26 cellular contexts compared by ENCODE assay signal in genomic region chr10:11255156-11255555, GRCh38.
DNase-seq lines count a peak whose midpoint lies in the region; ATAC-seq, FAIRE-seq and TF ChIP-seq lines count a peak whose summit lies in the region.
"Had no signal": no experiment of that assay in that cellular context is flagged by ENCODE, and none has a peak within 500 bp of the region (broad histone marks: within the 10 kb centered on the region; RNA-seq: fewer than 3 reads in every experiment).

No MANE protein-coding gene starts in this region.

- POLR2A ChIA-PET in activated CD4-positive, alpha-beta T cell treated with anti-CD3 and anti-CD28 coated beads, Interleukin-2, amount 10 ng/mL, durations not matched to agents 7 days and 5 days (lab: Charles Lee): interaction anchor here (0.6 kb wide), 1 partner anchor 148 kb away, joined by 3 read pairs; no protein-coding TSS in a partner anchor
- POLR2A ChIA-PET in GM12878 (lab: Charles Lee): interaction anchor here (2.5 kb wide), 1 partner anchor 9 kb away, joined by 16 read pairs; no protein-coding TSS in a partner anchor

- no peaks in the 10 kb centered on the region for H3K9me3 ChIP-seq in H9 (ENCODE audit: control insufficient read depth, low read depth, low read length)
- H3K9me3 ChIP-seq in GM12878 (replicated peaks; ENCODE audit: control insufficient read depth, insufficient read depth, low read length): no peaks in the 10 kb centered on the region
- H3K9me3 ChIP-seq: A549, spleen had no signal

- no peak overlapping the region for H3K4me3 Mint-ChIP-seq in activated CD4-positive, alpha-beta T cell treated with anti-CD3 and anti-CD28 coated beads, Interleukin-2, amount 10 ng/mL, durations not matched to agents 7 days and 5 days
- H3K4me3 Mint-ChIP-seq in H9: no peak overlapping the region

- H3K4ac ChIP-seq in H9 (ENCODE audit: low read depth, low read length): no peak overlapping the region

- no peak overlapping the region for H2BK20ac ChIP-seq in H9 (ENCODE audit: low read depth, low read length, poor library complexity, severe bottlenecking)

- H3K27ac ChIP-seq in H9 (ENCODE audit: insufficient read length, low read depth, low read length) (no peak overlapping the region), GM12878 (ENCODE audit: control insufficient read depth, insufficient read depth) (peak overlapping the region; percentile 54; the same call in 1 of the 2 replicates)
- H3K27ac ChIP-seq: A549, foreskin keratinocyte had no signal

- ATAC-seq in GM12878 (no peak), omental fat pad (ENCODE audit: low FRiP score) (peak; percentile 12), HG03354 (IDR thresholded peaks at IDR 0.05; ENCODE audit: poor library complexity, severe bottlenecking, unreplicated experiment) (no peak)
- ATAC-seq: A549, foreskin keratinocyte had no signal

- H3K27me3 ChIP-seq in H9 (ENCODE audit: insufficient read depth, low read length) (no peaks in the 10 kb centered on the region), GM12878 (replicated peaks in 1 of 2; ENCODE audit: control insufficient read depth in 2 of 2, insufficient read depth in 2 of 2, low read length in 1 of 2) (no peaks in the 10 kb centered on the region)
- H3K27me3 ChIP-seq: foreskin keratinocyte, spleen had no signal

- FAIRE-seq in GM12878 (lab: Jason Lieb, UNC): no peak
- FAIRE-seq: A549, GM12891, urothelium cell line had no signal

- no peak overlapping the region for H2BK5ac ChIP-seq in H9 (ENCODE audit: insufficient read length, low read length)

- H3K79me2 ChIP-seq in H9 (ENCODE audit: insufficient read depth, low read length) (no peaks in the 10 kb centered on the region), GM12878 (ENCODE audit: control insufficient read depth, insufficient read depth, low read length) (peaks cover 36% of the 10 kb centered on the region)

- DNase-seq in activated CD4-positive, alpha-beta T cell treated with anti-CD3 and anti-CD28 coated beads, Interleukin-2, amount 10 ng/mL, durations not matched to agents 7 days and 5 days: no peak
- DNase-seq in activated CD4-positive, alpha-beta T cell treated with anti-CD3 and anti-CD28 coated beads for 4 hours: no peak
- DNase-seq in H9 (no peak), GM12878 (ENCODE audit: low read depth, low spot score) (no peak), omental fat pad (ENCODE audit: low spot score) (no peak), NCI-H526 treated with DMSO at 0.1 percent for 48 hours (lab: John Stamatoyannopoulos, UW) (no peak), NCI-H1092 (lab: John Stamatoyannopoulos, UW) (no peak)
- DNase-seq: activated T-cell treated with anti-CD3 and anti-CD28 coated beads, Interleukin-2, amount 50 U/mL, for 1 hour; amygdala; C1 segment of cervical spinal cord; central memory CD4-positive, alpha-beta T cell; DMS153; erythroblast; foreskin keratinocyte; GOT3; MV-4-11; NCI-H1694 treated with DMSO at 0.1 percent for 48 hours; occipital lobe; spleen; stimulated activated CD4-positive, alpha-beta T cell treated with anti-CD3 and anti-CD28 coated beads, Interleukin-4, amount 100 ng/mL, for 24 hours; substantia nigra; SW 1271 had no signal

- H4K5ac ChIP-seq in H9 (ENCODE audit: insufficient read length, low read depth, low read length): no peak overlapping the region

- SMC1A ChIA-PET in GM12878 (lab: Charles Lee; ENCODE audit: uncharacterized antibody, unreplicated experiment): interaction anchor here (1.1 to 4.1 kb wide), 3 partner anchors 10 to 76 kb away, joined by 3 to 12 read pairs (median 3); no protein-coding TSS in a partner anchor

- H3K56ac ChIP-seq in H9 (ENCODE audit: insufficient read length, low read depth, low read length): no peak overlapping the region

- H3K23me2 ChIP-seq in H9 (ENCODE audit: insufficient read length, low read depth, low read length, poor library complexity, severe bottlenecking): no peaks in the 10 kb centered on the region

- TF ChIP-seq RAD21 in GM12878 (IDR thresholded peaks at IDR 0.05; ENCODE audit: insufficient read depth, low read depth, low read length): no peak

- no peak overlapping the region for H2BK12ac ChIP-seq in H9 (ENCODE audit: insufficient read length, low read depth, low read length)

- H3K14ac ChIP-seq in H9 (ENCODE audit: insufficient read depth, low read length): no peak overlapping the region

- H3K4me1 ChIP-seq in H9 (ENCODE audit: insufficient read depth, low read length) (no peaks in the 10 kb centered on the region), GM12878 (ENCODE audit: control insufficient read depth, insufficient read depth, low read length) (peaks cover 49% of the 10 kb centered on the region)
- H3K4me1 ChIP-seq: A549, foreskin keratinocyte had no signal

- no peak overlapping the region for H3K18ac ChIP-seq in H9 (ENCODE audit: insufficient read length, low read depth, low read length)

- H3K23ac ChIP-seq in H9 (ENCODE audit: insufficient read length, low read depth, low read length): no peak overlapping the region

- no peak overlapping the region for H3T11ph ChIP-seq in H9 (ENCODE audit: low read length)

- no peaks in the 10 kb centered on the region for H4K20me1 ChIP-seq in H9 (ENCODE audit: control insufficient read depth, insufficient read depth, insufficient read length)
- H4K20me1 ChIP-seq in GM12878 (ENCODE audit: control insufficient read depth, insufficient read depth): no peaks in the 10 kb centered on the region

- CTCF ChIA-PET in activated CD4-positive, alpha-beta T cell treated with anti-CD3 and anti-CD28 coated beads, Interleukin-2, amount 10 ng/mL, durations not matched to agents 7 days and 5 days (lab: Charles Lee): interaction anchor here (1.0 kb wide), 1 partner anchor 14 kb away, joined by 3 read pairs; no protein-coding TSS in a partner anchor
- CTCF ChIA-PET in GM12878 (lab: Yijun Ruan, JAX): interaction anchor here (0.7 to 1.1 kb wide), 3 partner anchors 8 to 222 kb away, joined by 3 read pairs; no protein-coding TSS in a partner anchor

- no peak overlapping the region for H4K91ac ChIP-seq in H9 (ENCODE audit: insufficient read length, low read depth, low read length)

- intact Hi-C loops in GM12878 (cut with micrococcal nuclease; ENCODE audit: unreplicated experiment): no loop called here

- no CpG with 5 or more reads among the region's 12 CpGs for WGBS in H9 (ENCODE audit: extremely low coverage, insufficient read length, low lambda C conversion rate)
- 99% methylated on average over 12 of the region's 12 CpGs for WGBS in GM12878 (ENCODE audit: insufficient coverage, insufficient replicate concordance, low lambda C conversion rate, missing lambda C conversion rate)

- TF ChIP-seq POLR2A in GM12878 (IDR thresholded peaks at IDR 0.05; ENCODE audit: low read depth, low read length): no peak

- no peak overlapping the region for H2BK15ac ChIP-seq in H9 (ENCODE audit: low read depth, low read length)

- H3K27ac Mint-ChIP-seq in activated CD4-positive, alpha-beta T cell treated with anti-CD3 and anti-CD28 coated beads, Interleukin-2, amount 10 ng/mL, durations not matched to agents 7 days and 5 days: peak overlapping the region; percentile 17
- peak overlapping the region; percentile 15 to 60 (median 55); a peak in 3 of 7 replicates for H3K27ac Mint-ChIP-seq in H9

- no peaks in the 10 kb centered on the region for H3K27me3 Mint-ChIP-seq in activated CD4-positive, alpha-beta T cell treated with anti-CD3 and anti-CD28 coated beads, Interleukin-2, amount 10 ng/mL, durations not matched to agents 7 days and 5 days
- H3K27me3 Mint-ChIP-seq in H9 (ENCODE audit: low read depth): no peaks in the 10 kb centered on the region

- H2AFZ ChIP-seq in H9 (ENCODE audit: low read length) (no peak overlapping the region), GM12878 (ENCODE audit: control insufficient read depth, low read depth, low read length) (no peak overlapping the region)

- no TSS peak for BruUV-seq in GM12878 (replicated peaks; lab: Mats Ljungman, UMichigan)

- no peak overlapping the region for H3K4me3 ChIP-seq in GM12878
- H3K4me3 ChIP-seq: A549, spleen had no signal

- no peak for TF ChIP-seq CTCF in H9 (conservative IDR thresholded peaks at IDR 0.05)
- no peak for TF ChIP-seq CTCF in GM12878 (IDR thresholded peaks at IDR 0.05 in 2 of 3, conservative IDR thresholded peaks at IDR 0.05 in 1 of 3; ENCODE audit: control insufficient read depth in 2 of 3, extremely low read depth in 1 of 3, insufficient read depth in 1 of 3, low read depth in 3 of 3, low read length in 3 of 3)
- no peak for TF ChIP-seq CTCF in omental fat pad (IDR thresholded peaks at IDR 0.05)

- no peak for TF ChIP-seq EP300 in GM12878 (IDR thresholded peaks at IDR 0.05; ENCODE audit: borderline replicate concordance in 1 of 2, control insufficient read depth in 1 of 2, low read depth in 2 of 2, low read length in 2 of 2)

- peaks cover 58% of the 10 kb centered on the region for H3K4me1 Mint-ChIP-seq in activated CD4-positive, alpha-beta T cell treated with anti-CD3 and anti-CD28 coated beads, Interleukin-2, amount 10 ng/mL, durations not matched to agents 7 days and 5 days
- peaks cover 3 to 6% of the 10 kb centered on the region in 2 experiments; a peak in 3 of 4 replicates for H3K4me1 Mint-ChIP-seq in H9

- peaks cover 37 to 58% of the 10 kb centered on the region in 2 experiments for H3K36me3 ChIP-seq in GM12878 (ENCODE audit: control insufficient read depth in 2 of 2, insufficient read depth in 2 of 2, low read length in 1 of 2)

- no peak overlapping the region for H4K8ac ChIP-seq in H9 (replicated peaks; ENCODE audit: insufficient read length, low read depth, low read length)

- no peak overlapping the region for H2BK120ac ChIP-seq in H9 (ENCODE audit: low read depth, low read length, poor library complexity, severe bottlenecking)

- RAD21 ChIA-PET in GM12878 (lab: Charles Lee; ENCODE audit: unreplicated experiment): interaction anchor here (1.4 kb wide), 1 partner anchor 9 kb away, joined by 3 read pairs; no protein-coding TSS in a partner anchor

- H3K4me2 ChIP-seq in H9 (ENCODE audit: insufficient read depth, insufficient read length, low read length): no peak overlapping the region
- peak overlapping the region; percentile 28; the same call in 1 of the 2 replicates for H3K4me2 ChIP-seq in GM12878 (ENCODE audit: control insufficient read depth, insufficient read depth)
- H3K4me2 ChIP-seq: A549 had no signal

- H3K9ac ChIP-seq in H9 (ENCODE audit: extremely low read depth, insufficient read length, low read length) (no peak overlapping the region), GM12878 (ENCODE audit: control insufficient read depth, insufficient read depth, low read length) (no peak overlapping the region)

- no peak overlapping the region for H2AK5ac ChIP-seq in H9 (ENCODE audit: insufficient read length, low read length)

- no peaks in the 10 kb centered on the region for H3K79me1 ChIP-seq in H9 (ENCODE audit: insufficient read depth, low read depth, low read length, poor library complexity, severe bottlenecking)

- H3K9me3 Mint-ChIP-seq in activated CD4-positive, alpha-beta T cell treated with anti-CD3 and anti-CD28 coated beads, Interleukin-2, amount 10 ng/mL, durations not matched to agents 7 days and 5 days: no peaks in the 10 kb centered on the region
- H3K9me3 Mint-ChIP-seq in H9: no peaks in the 10 kb centered on the region

- in situ Hi-C loops in GM12878 (cut with MboI): loop anchor here (25.0 kb wide), 1 partner anchor 1643 kb away; no protein-coding TSS in a partner anchor

- H3K36me3 Mint-ChIP-seq in activated CD4-positive, alpha-beta T cell treated with anti-CD3 and anti-CD28 coated beads, Interleukin-2, amount 10 ng/mL, durations not matched to agents 7 days and 5 days (ENCODE audit: low read depth): peaks cover 78% of the 10 kb centered on the region
- H3K36me3 Mint-ChIP-seq in H9 (ENCODE audit: insufficient read depth in 1 of 3, low read depth in 3 of 3): peaks cover 3 to 34% (median 18%) of the 10 kb centered on the region in 3 experiments
